ENCODE assay signal across 10 cellular contexts in genomic region chr2:128362889-128363228, GRCh38. TPM values are rescaled to one million over a fixed set of nuclear protein-coding genes. Genes with fewer than 3 reads are reported as not detected.
DNase-seq lines count a peak whose midpoint lies in the region; ATAC-seq and TF ChIP-seq lines count a peak whose summit lies in the region.
"Had no signal": no experiment of that assay in that cellular context is flagged by ENCODE, and none has a peak within 500 bp of the region (broad histone marks: within the 10 kb centered on the region; RNA-seq: fewer than 3 reads in every experiment).

No MANE protein-coding gene starts in this region.

- H3K27ac ChIP-seq in RWPE2 (ENCODE audit: poor library complexity, severe bottlenecking) = no peak overlapping the region

- no peaks in the 10 kb centered on the region for H3K4me1 ChIP-seq in RWPE2 (ENCODE audit: insufficient read depth, poor library complexity, severe bottlenecking)

- H3K36me3 ChIP-seq in RWPE2 (ENCODE audit: low read depth) = no peaks in the 10 kb centered on the region

- TF ChIP-seq CTCF in RWPE2 (IDR thresholded peaks at IDR 0.05; ENCODE audit: poor library complexity, severe bottlenecking) (no peak), foreskin fibroblast (IDR thresholded peaks at IDR 0.05; ENCODE audit: low read depth, low read length) (no peak)

- in situ Hi-C loops in G401 (cut with HindIII; ENCODE audit: low sequenced_read_pairs) = no loop called here

- intact Hi-C loops in posterior vena cava (cut with DNase I) = no loop called here

- DNase-seq in G401 (ENCODE audit: low spot score) (peak; percentile 28), RWPE2 (ENCODE audit: low spot score) (no peak), foreskin fibroblast (peak; percentile 55 to 79), posterior vena cava (ENCODE audit: low spot score) (peak; percentile 84), NCI-H510A treated with DMSO at 0.1 percent for 48 hours (lab: John Stamatoyannopoulos, UW) (no peak), HPDE6-E6E7 (ENCODE audit: extremely low spot score) (no peak), T-helper 2 cell (no peak)
- DNase-seq: DMS79, NCI-H2107 had no signal

- no peak overlapping the region for H3K4me3 ChIP-seq in RWPE2 (ENCODE audit: severe bottlenecking)
- H3K4me3 ChIP-seq in foreskin fibroblast (ENCODE audit: low read depth in 1 of 2, low read length in 2 of 2) = no peak overlapping the region

- H3K9me3 ChIP-seq in RWPE2 (ENCODE audit: severe bottlenecking) = no peaks in the 10 kb centered on the region

- no peaks in the 10 kb centered on the region for H3K27me3 ChIP-seq in RWPE2 (ENCODE audit: insufficient read depth, poor library complexity, severe bottlenecking)

- peak; percentile 23; the same call in 1 of the 3 replicates for ATAC-seq in RWPE2 (ENCODE audit: low read depth)
- ATAC-seq in GM21786 (IDR thresholded peaks at IDR 0.05; ENCODE audit: unreplicated experiment) = no peak

RNA-seq across cellular contexts. Expression of gene HS6ST1, which starts 44.2 kb away (rescaled TPM):
- 45.2 and 45.4 TPM in 2 replicates for total RNA-seq in G401 (2014; rRNA removed; shearing (Covaris generic))
- total RNA-seq in posterior vena cava = 10 to 100 TPM; 16.9 to 22.4 TPM

Comparison
In these comparisons a context has a peak if more than half of its experiments do, and no peak if none do; other contexts are left out.
1. DNase-seq: peak in G401 (single experiment), foreskin fibroblast (2 of 2) and posterior vena cava (single experiment); none in RWPE2 (single experiment), NCI-H510A treated with DMSO at 0.1 percent for 48 hours (single experiment), HPDE6-E6E7 (single experiment) and T-helper 2 cell (0 of 5).